In the genomic region with DNA sequence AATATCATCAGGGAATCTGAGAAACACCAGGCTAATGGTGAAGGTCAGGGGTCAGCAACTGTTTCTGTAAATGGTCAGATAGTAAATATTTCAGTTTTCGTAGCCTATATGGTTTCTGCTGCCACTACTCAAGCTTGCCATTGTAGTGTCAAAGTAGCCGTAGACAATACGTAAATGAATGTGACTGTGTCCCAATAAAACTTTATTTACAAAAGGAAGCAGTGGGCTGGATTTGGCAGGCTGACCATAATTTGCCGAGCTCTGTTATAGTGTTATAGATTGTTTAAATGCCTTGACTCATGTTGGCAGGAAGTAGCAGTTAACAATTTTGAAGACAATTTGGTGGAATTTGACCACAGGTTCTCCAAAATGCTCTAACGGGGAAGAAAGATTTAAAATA, we compare ENCODE assay signal across 9 cellular contexts.
DNase-seq lines count a peak whose midpoint lies in the region; ATAC-seq and TF ChIP-seq lines count a peak whose summit lies in the region.
"Had no signal": no experiment of that assay in that cellular context is flagged by ENCODE, and none has a peak within 500 bp of the region (broad histone marks: within the 10 kb centered on the region; RNA-seq: fewer than 3 reads in every experiment).

No MANE protein-coding gene starts in this region.

- ATAC-seq in GM18870 (IDR thresholded peaks at IDR 0.05; ENCODE audit: unreplicated experiment) (no peak), HG03342 (IDR thresholded peaks at IDR 0.05; ENCODE audit: unreplicated experiment) (no peak)

- H3K36me3 Mint-ChIP-seq in osteocyte (ENCODE audit: unreplicated experiment) = peaks cover 62% of the 10 kb centered on the region

- WGBS in lower leg skin, 2 donors = 76 to 81% methylated on average over 5 of the region's 5 CpGs

- no peaks in the 10 kb centered on the region for H3K9me3 Mint-ChIP-seq in osteocyte (ENCODE audit: unreplicated experiment)
- H3K9me3 Mint-ChIP-seq: activated CD4-positive, alpha-beta T cell treated with anti-CD3 and anti-CD28 coated beads, Interleukin-2, amount 10 ng/mL, durations not matched to agents 7 days and 5 days had no signal

- no peak overlapping the region for H3K4me3 Mint-ChIP-seq in osteocyte (ENCODE audit: unreplicated experiment)
- H3K4me3 Mint-ChIP-seq: activated CD4-positive, alpha-beta T cell treated with anti-CD3 and anti-CD28 coated beads, Interleukin-2, amount 10 ng/mL, durations not matched to agents 7 days and 5 days had no signal

- intact Hi-C loops in lower leg skin (cut with DNase I; ENCODE audit: low total_unique reads) = no loop called here

- DNase-seq in ELR (ENCODE audit: low read depth) = peak; percentile 71
- DNase-seq in NB4 (ENCODE audit: low read depth) = peak; percentile 70
- DNase-seq in dermis microvascular lymphatic vessel endothelial cell (ENCODE audit: low read depth in 2 of 2) = peak; percentile 80 to 95
- DNase-seq in osteocyte (ENCODE audit: extremely low spot score, unreplicated experiment) = no peak
- no peak for DNase-seq in lower leg skin (ENCODE audit: low spot score in 2 of 2)
- DNase-seq: activated CD4-positive, alpha-beta T cell treated with anti-CD3 and anti-CD28 coated beads, Interleukin-2, amount 10 ng/mL, durations not matched to agents 7 days and 5 days; stomach had no signal

- peak overlapping the region; percentile 69 for H3K27ac Mint-ChIP-seq in osteocyte (ENCODE audit: unreplicated experiment)
- H3K27ac Mint-ChIP-seq: activated CD4-positive, alpha-beta T cell treated with anti-CD3 and anti-CD28 coated beads, Interleukin-2, amount 10 ng/mL, durations not matched to agents 7 days and 5 days had no signal

- no peak overlapping the region for H3K4me3 ChIP-seq in NB4 (ENCODE audit: low read depth, low read length)
- no peak overlapping the region for H3K4me3 ChIP-seq in lower leg skin (ENCODE audit: low read depth, poor library complexity, severe bottlenecking)
- H3K4me3 ChIP-seq: stomach had no signal

- no peaks in the 10 kb centered on the region for H3K27me3 Mint-ChIP-seq in osteocyte (ENCODE audit: unreplicated experiment)
- H3K27me3 Mint-ChIP-seq: activated CD4-positive, alpha-beta T cell treated with anti-CD3 and anti-CD28 coated beads, Interleukin-2, amount 10 ng/mL, durations not matched to agents 7 days and 5 days had no signal

- TF ChIP-seq POLR2A in NB4 (IDR thresholded peaks at IDR 0.05; ENCODE audit: extremely low read depth, insufficient read length) (no peak), lower leg skin (IDR thresholded peaks at IDR 0.05) (no peak)

- peaks cover 48% of the 10 kb centered on the region for H3K4me1 Mint-ChIP-seq in osteocyte (ENCODE audit: unreplicated experiment)

- TF ChIP-seq CTCF in NB4 (IDR thresholded peaks at IDR 0.05; ENCODE audit: low read depth, low read length) (no peak), osteocyte (IDR thresholded peaks at IDR 0.05) (no peak), lower leg skin (IDR thresholded peaks at IDR 0.05) (no peak)

Comparison
In these comparisons a context has a peak if more than half of its experiments do, and no peak if none do; other contexts are left out.
1. DNase-seq: peak in ELR (single experiment), NB4 (single experiment) and dermis microvascular lymphatic vessel endothelial cell (2 of 2); none in osteocyte (single experiment) and lower leg skin (0 of 2).